29 cellular contexts compared by ENCODE assay signal in genomic region chr6:100968934-100969333, GRCh38.
DNase-seq lines count a peak whose midpoint lies in the region; ATAC-seq, FAIRE-seq and TF ChIP-seq lines count a peak whose summit lies in the region.
"Had no signal": no experiment of that assay in that cellular context is flagged by ENCODE, and none has a peak within 500 bp of the region (broad histone marks: within the 10 kb centered on the region; RNA-seq: fewer than 3 reads in every experiment).

No MANE protein-coding gene starts in this region.

- H2AFZ ChIP-seq in HepG2 (ENCODE audit: low read length) (no peak overlapping the region), neural progenitor cell (replicated peaks) (no peak overlapping the region)

- no peaks in the 10 kb centered on the region for H3K36me3 ChIP-seq in HepG2 (replicated peaks in 1 of 2; ENCODE audit: control insufficient read depth in 1 of 2, insufficient read depth in 2 of 2, low read length in 2 of 2)
- H3K36me3 ChIP-seq in right lobe of liver = no peaks in the 10 kb centered on the region
- no peaks in the 10 kb centered on the region for H3K36me3 ChIP-seq in neural progenitor cell
- H3K36me3 ChIP-seq: brain microvascular endothelial cell, sigmoid colon, suprapubic skin, upper lobe of right lung had no signal

- H3K4me2 ChIP-seq in HepG2 (ENCODE audit: low read depth, low read length) (peak overlapping the region; percentile 39; the same call in 1 of the 2 replicates), neural progenitor cell (no peak overlapping the region)

- peaks cover 4% of the 10 kb centered on the region for H3K27me3 Mint-ChIP-seq in neural progenitor cell (ENCODE audit: insufficient read depth, low read depth)
- peaks cover 10% of the 10 kb centered on the region for H3K27me3 Mint-ChIP-seq in activated CD4-positive, alpha-beta T cell treated with anti-CD3 and anti-CD28 coated beads for 36 hours
- H3K27me3 Mint-ChIP-seq: activated naive CD4-positive, alpha-beta T cell treated with anti-CD3 and anti-CD28 coated beads, Interleukin-2, amount 10 ng/mL, durations not matched to agents 7 days and 5 days; progenitor cell of endocrine pancreas had no signal

- H3K79me2 ChIP-seq in HepG2 (ENCODE audit: insufficient read depth, low read length) (no peaks in the 10 kb centered on the region), neural progenitor cell (ENCODE audit: low read depth) (no peaks in the 10 kb centered on the region)

- H3K9ac ChIP-seq in HepG2 (ENCODE audit: insufficient read depth, low read depth, low read length) (no peak overlapping the region), neural progenitor cell (no peak overlapping the region)

- no peak for TF ChIP-seq RAD21 in HepG2 (CRISPR knock-in tag; IDR thresholded peaks at IDR 0.05)

- DNase-seq in HepG2 (ENCODE audit: low spot score) (peak; percentile 40), right lobe of liver (no peak), NAMALWA (ENCODE audit: low spot score) (peak; percentile 15), SK-MEL-5 (ENCODE audit: low read depth, low spot score) (peak; percentile 54), neural progenitor cell (ENCODE audit: low spot score) (peak; percentile 44), HEK293T (ENCODE audit: extremely low spot score) (no peak)
- no peak for DNase-seq in activated CD4-positive, alpha-beta T cell treated with anti-CD3 and anti-CD28 coated beads for 36 hours
- DNase-seq: activated CD4-positive, alpha-beta memory T cell treated with anti-CD3 and anti-CD28 coated beads for 36 hours; activated CD8-positive, alpha-beta memory T cell treated with anti-CD3 and anti-CD28 coated beads, Interleukin-2, amount 50 U/mL, for 4 hours; activated naive CD4-positive, alpha-beta T cell treated with anti-CD3 and anti-CD28 coated beads, Interleukin-2, amount 10 ng/mL, durations not matched to agents 7 days and 5 days; amniotic stem cell; brain microvascular endothelial cell; CD8-positive, alpha-beta memory T cell; islet precursor cell; left ventricle myocardium superior; naive B cell; NCI-H1694; NCI-H526; sigmoid colon; stimulated activated naive CD4-positive, alpha-beta T cell; SW 1271; T1000; upper lobe of right lung had no signal

- H3F3A ChIP-seq in neural progenitor cell (ENCODE audit: low read depth) = no peaks in the 10 kb centered on the region

- ATAC-seq in HepG2 = peak; percentile 91
- ATAC-seq in right lobe of liver = no peak
- ATAC-seq in activated CD4-positive, alpha-beta T cell treated with anti-CD3 and anti-CD28 coated beads for 36 hours = no peak
- ATAC-seq in GM21447 (IDR thresholded peaks at IDR 0.05; ENCODE audit: unreplicated experiment) = no peak
- ATAC-seq: activated CD4-positive, CD25-positive, alpha-beta regulatory T cell treated with anti-CD3 and anti-CD28 coated beads, Interleukin-2, amount 50 U/mL, for 24 hours; left ventricle myocardium superior; upper lobe of right lung had no signal

- intact Hi-C loops in HepG2 (cut with micrococcal nuclease; ENCODE audit: unreplicated experiment) = no loop called here
- intact Hi-C loops in right lobe of liver (cut with DNase I) = no loop called here
- intact Hi-C loops in activated CD4-positive, alpha-beta T cell treated with anti-CD3 and anti-CD28 coated beads for 36 hours (cut with DNase I, micrococcal nuclease) = no loop called here

- H3K9me3 ChIP-seq in HepG2 (ENCODE audit: low read length) (no peaks in the 10 kb centered on the region), right lobe of liver (no peaks in the 10 kb centered on the region), neural progenitor cell (ENCODE audit: low read depth) (no peaks in the 10 kb centered on the region)
- H3K9me3 ChIP-seq: sigmoid colon, upper lobe of right lung had no signal

- no peak overlapping the region for H3K4me3 Mint-ChIP-seq in neural progenitor cell
- no peak overlapping the region for H3K4me3 Mint-ChIP-seq in activated CD4-positive, alpha-beta T cell treated with anti-CD3 and anti-CD28 coated beads for 36 hours
- H3K4me3 Mint-ChIP-seq: activated CD4-positive, alpha-beta memory T cell treated with anti-CD3 and anti-CD28 coated beads for 36 hours; activated naive CD4-positive, alpha-beta T cell treated with anti-CD3 and anti-CD28 coated beads, Interleukin-2, amount 10 ng/mL, durations not matched to agents 7 days and 5 days; B cell; CD8-positive, alpha-beta memory T cell; IgD-negative memory B cell; naive B cell had no signal

- H3K4me3 ChIP-seq in HepG2 (replicated peaks in 1 of 3; ENCODE audit: insufficient read depth in 1 of 3, low read depth in 2 of 3, low read length in 3 of 3) (no peak overlapping the region), right lobe of liver (no peak overlapping the region), neural progenitor cell (no peak overlapping the region)
- H3K4me3 ChIP-seq: sigmoid colon, suprapubic skin, upper lobe of right lung had no signal

- no peaks in the 10 kb centered on the region for H3K4me1 Mint-ChIP-seq in neural progenitor cell
- no peaks in the 10 kb centered on the region for H3K4me1 Mint-ChIP-seq in activated CD4-positive, alpha-beta T cell treated with anti-CD3 and anti-CD28 coated beads for 36 hours
- H3K4me1 Mint-ChIP-seq: activated naive CD4-positive, alpha-beta T cell treated with anti-CD3 and anti-CD28 coated beads, Interleukin-2, amount 10 ng/mL, durations not matched to agents 7 days and 5 days; B cell; CD8-positive, alpha-beta memory T cell; IgD-negative memory B cell; naive B cell had no signal

- TF ChIP-seq EP300 in HepG2 (IDR thresholded peaks at IDR 0.05; ENCODE audit: low read depth in 2 of 2, low read length in 2 of 2) = no peak
- TF ChIP-seq EP300 in HepG2 (CRISPR knock-in tag; IDR thresholded peaks at IDR 0.05; ENCODE audit: borderline replicate concordance) = no peak

- WGBS in HepG2 (ENCODE audit: low lambda C conversion rate) = 0% methylated on average over 1 of the region's 6 CpGs
- no CpG with 5 or more reads among the region's 6 CpGs for WGBS in right lobe of liver (ENCODE audit: insufficient coverage, low coverage, low lambda C conversion rate, missing lambda C conversion rate)

- H3K27ac ChIP-seq in HepG2 (ENCODE audit: extremely low read length, insufficient read depth, low read length) (no peak overlapping the region), right lobe of liver (no peak overlapping the region), neural progenitor cell (no peak overlapping the region)
- H3K27ac ChIP-seq: brain microvascular endothelial cell, sigmoid colon, suprapubic skin, upper lobe of right lung had no signal

- FAIRE-seq in HepG2 (lab: Jason Lieb, UNC) = no peak

- H3K4me1 ChIP-seq in HepG2 (ENCODE audit: insufficient read depth, low read length) (no peaks in the 10 kb centered on the region), right lobe of liver (no peaks in the 10 kb centered on the region), neural progenitor cell (no peaks in the 10 kb centered on the region)
- H3K4me1 ChIP-seq: sigmoid colon, suprapubic skin, upper lobe of right lung had no signal

- H3K27me3 ChIP-seq in HepG2 (ENCODE audit: control insufficient read depth in 1 of 2, insufficient read depth in 2 of 2, low read length in 2 of 2) = no peaks in the 10 kb centered on the region
- no peaks in the 10 kb centered on the region for H3K27me3 ChIP-seq in right lobe of liver
- no peaks in the 10 kb centered on the region for H3K27me3 ChIP-seq in neural progenitor cell
- H3K27me3 ChIP-seq: brain microvascular endothelial cell, sigmoid colon, suprapubic skin, upper lobe of right lung had no signal

- no peak overlapping the region for H3K27ac Mint-ChIP-seq in neural progenitor cell
- no peak overlapping the region for H3K27ac Mint-ChIP-seq in activated CD4-positive, alpha-beta T cell treated with anti-CD3 and anti-CD28 coated beads for 36 hours
- H3K27ac Mint-ChIP-seq: activated CD4-positive, alpha-beta memory T cell treated with anti-CD3 and anti-CD28 coated beads for 36 hours; activated naive CD4-positive, alpha-beta T cell treated with anti-CD3 and anti-CD28 coated beads, Interleukin-2, amount 10 ng/mL, durations not matched to agents 7 days and 5 days; B cell; CD8-positive, alpha-beta memory T cell; IgD-negative memory B cell; naive B cell; progenitor cell of endocrine pancreas had no signal

- TF ChIP-seq CTCF in HepG2 (CRISPR knock-in tag; IDR thresholded peaks at IDR 0.05) (peak; percentile 66), right lobe of liver (IDR thresholded peaks at IDR 0.05) (no peak), neural progenitor cell (IDR thresholded peaks at IDR 0.05) (peak; percentile 14)

- H4K20me1 ChIP-seq in HepG2 (ENCODE audit: insufficient read depth, low read length) (no peaks in the 10 kb centered on the region), neural progenitor cell (ENCODE audit: low read depth) (no peaks in the 10 kb centered on the region)

- peaks cover 6% of the 10 kb centered on the region for H3K9me3 Mint-ChIP-seq in neural progenitor cell
- H3K9me3 Mint-ChIP-seq in activated CD4-positive, alpha-beta T cell treated with anti-CD3 and anti-CD28 coated beads for 36 hours (ENCODE audit: low read depth) = peaks cover 10% of the 10 kb centered on the region
- H3K9me3 Mint-ChIP-seq: activated CD4-positive, alpha-beta memory T cell treated with anti-CD3 and anti-CD28 coated beads for 36 hours had no signal

- no TSS peak for BruUV-seq in HepG2 (replicated peaks; lab: Mats Ljungman, UMichigan)

- in situ Hi-C loops in HepG2 (cut with HindIII; ENCODE audit: extremely low pct_ligation_motif_present, low pct_unique_long_range_greater_than_20kb) (no loop called here), SK-MEL-5 (cut with HindIII; ENCODE audit: low pct_unique_long_range_greater_than_20kb, low sequenced_read_pairs) (no loop called here)

- TF ChIP-seq POLR2A in HepG2 (IDR thresholded peaks at IDR 0.05; ENCODE audit: insufficient read depth in 1 of 2, low read depth in 2 of 2, low read length in 2 of 2) (no peak), right lobe of liver (IDR thresholded peaks at IDR 0.05) (no peak)

- POLR2A ChIA-PET in HepG2 (lab: Yijun Ruan, JAX) (no interaction called here), HEK293T (lab: Yijun Ruan, JAX) (no interaction called here)
- POLR2A ChIA-PET in activated CD4-positive, alpha-beta T cell treated with anti-CD3 and anti-CD28 coated beads for 36 hours (lab: Charles Lee) = no interaction called here

- CTCF ChIA-PET in HepG2 (lab: Yijun Ruan, JAX; ENCODE audit: low intra/inter-chr PET ratio, low total read pairs) (no interaction called here), HEK293T (lab: Yijun Ruan, JAX) (no interaction called here)
- CTCF ChIA-PET in activated CD4-positive, alpha-beta T cell treated with anti-CD3 and anti-CD28 coated beads for 36 hours (lab: Charles Lee) = no interaction called here

- no peaks in the 10 kb centered on the region for H3K36me3 Mint-ChIP-seq in neural progenitor cell
- H3K36me3 Mint-ChIP-seq in activated CD4-positive, alpha-beta T cell treated with anti-CD3 and anti-CD28 coated beads for 36 hours (ENCODE audit: low read depth) = no peaks in the 10 kb centered on the region
- H3K36me3 Mint-ChIP-seq: activated CD4-positive, alpha-beta memory T cell treated with anti-CD3 and anti-CD28 coated beads for 36 hours; activated naive CD4-positive, alpha-beta T cell treated with anti-CD3 and anti-CD28 coated beads, Interleukin-2, amount 10 ng/mL, durations not matched to agents 7 days and 5 days; IgD-negative memory B cell had no signal

TF ChIP-seq in HepG2, 621 proteins besides CTCF, POLR2A, EP300 and RAD21 (continues in another document):
- peak; percentile 34; the same call in 1 of the 2 replicates for TF ChIP-seq STAG1 (CRISPR knock-in tag; IDR thresholded peaks at IDR 0.05)

TF ChIP-seq in HEK293T, 16 proteins besides CTCF, POLR2A, EP300 and RAD21 (continues in another document):
- no peak for TF ChIP-seq SUZ12 (IDR thresholded peaks at IDR 0.05)
- TF ChIP-seq TARDBP (IDR thresholded peaks at IDR 0.05) = no peak

Comparison
In these comparisons a context has a peak if more than half of its experiments do, and no peak if none do; other contexts are left out.
1. DNase-seq: peak in HepG2 (single experiment), NAMALWA (single experiment), SK-MEL-5 (single experiment) and neural progenitor cell (single experiment); none in right lobe of liver (0 of 3), HEK293T (single experiment) and activated CD4-positive, alpha-beta T cell treated with anti-CD3 and anti-CD28 coated beads for 36 hours (single experiment).
2. CTCF ChIP-seq: peak in HepG2 (single experiment) and neural progenitor cell (single experiment); none in right lobe of liver (0 of 4).